In the genomic region with DNA sequence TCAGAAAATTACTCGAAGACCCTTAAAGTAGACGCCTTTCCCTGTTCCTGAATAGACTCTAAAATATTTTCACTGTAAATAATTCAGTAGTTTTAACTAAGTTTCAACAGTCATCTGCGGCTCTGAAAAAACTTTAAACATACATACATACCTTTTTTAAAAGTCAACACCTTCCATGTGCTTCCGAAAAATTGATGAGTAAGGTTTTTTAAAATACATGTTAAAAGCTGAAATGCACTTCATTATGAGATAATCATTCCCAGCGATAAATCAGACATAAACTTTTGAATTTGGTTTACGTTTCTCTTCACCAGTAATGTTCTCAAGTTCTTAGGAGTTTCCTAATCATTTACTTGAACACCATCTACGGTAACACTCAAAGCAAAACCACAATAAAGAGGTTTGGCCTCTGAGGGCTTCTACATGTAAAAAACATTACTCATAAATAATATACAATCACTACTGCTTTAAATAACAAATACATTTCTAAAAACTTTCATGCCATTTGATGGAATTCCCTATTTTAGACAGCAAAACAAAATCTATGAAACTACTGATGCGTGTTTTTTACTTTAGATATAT, we compare ENCODE assay signal across 8 cellular contexts.
A peak's percentile ranks its signal among the peaks of the same experiment; 100 is the strongest.
DNase-seq lines count a peak whose midpoint lies in the region; ATAC-seq and TF ChIP-seq lines count a peak whose summit lies in the region.

No MANE protein-coding gene starts in this region.

- H3K36me3 Mint-ChIP-seq in activated naive CD4-positive, alpha-beta T cell treated with anti-CD3 and anti-CD28 coated beads, Interleukin-2, amount 10 ng/mL, durations not matched to agents 7 days and 5 days = peaks cover 48% of the 10 kb centered on the region

- DNase-seq in activated naive CD4-positive, alpha-beta T cell treated with anti-CD3 and anti-CD28 coated beads, Interleukin-2, amount 10 ng/mL, durations not matched to agents 7 days and 5 days = no peak
- no peak for DNase-seq in activated naive CD4-positive, alpha-beta T cell treated with Interleukin-2 at 50 U/mL for 16 hours
- DNase-seq in glomerular visceral epithelial cell (ENCODE audit: extremely low spot score) (peak; percentile 21), superior temporal gyrus (ENCODE audit: extremely low spot score) (peak; percentile 27), HPDE6-E6E7 (ENCODE audit: extremely low spot score) (no peak)

- peak overlapping the region; percentile 100 for H3K4me3 Mint-ChIP-seq in activated naive CD4-positive, alpha-beta T cell treated with anti-CD3 and anti-CD28 coated beads, Interleukin-2, amount 10 ng/mL, durations not matched to agents 7 days and 5 days

- H3K27me3 Mint-ChIP-seq in activated naive CD4-positive, alpha-beta T cell treated with anti-CD3 and anti-CD28 coated beads, Interleukin-2, amount 10 ng/mL, durations not matched to agents 7 days and 5 days = peaks cover 13% of the 10 kb centered on the region

- H3K9me3 Mint-ChIP-seq in activated naive CD4-positive, alpha-beta T cell treated with anti-CD3 and anti-CD28 coated beads, Interleukin-2, amount 10 ng/mL, durations not matched to agents 7 days and 5 days = no peaks in the 10 kb centered on the region

- H3K27ac ChIP-seq in VCaP = peak overlapping the region; percentile 94

- ATAC-seq in HG03442 (IDR thresholded peaks at IDR 0.05; ENCODE audit: unreplicated experiment) (no peak), HG03025 (IDR thresholded peaks at IDR 0.05; ENCODE audit: low FRiP score, unreplicated experiment) (no peak)

- H3K4me1 Mint-ChIP-seq in activated naive CD4-positive, alpha-beta T cell treated with anti-CD3 and anti-CD28 coated beads, Interleukin-2, amount 10 ng/mL, durations not matched to agents 7 days and 5 days = peaks cover 67% of the 10 kb centered on the region

- CTCF ChIA-PET in activated naive CD4-positive, alpha-beta T cell treated with anti-CD3 and anti-CD28 coated beads, Interleukin-2, amount 10 ng/mL, durations not matched to agents 7 days and 5 days (lab: Charles Lee) = interaction anchor here (1.1 kb wide), 1 partner anchor 377 kb away, joined by 3 read pairs; no protein-coding TSS in a partner anchor

- peak overlapping the region; percentile 21 for H3K27ac Mint-ChIP-seq in activated naive CD4-positive, alpha-beta T cell treated with anti-CD3 and anti-CD28 coated beads, Interleukin-2, amount 10 ng/mL, durations not matched to agents 7 days and 5 days

- TF ChIP-seq CTCF in VCaP (conservative IDR thresholded peaks at IDR 0.05) = no peak

Comparison
In these comparisons a context has a peak if more than half of its experiments do, and no peak if none do; other contexts are left out.
1. DNase-seq: peak in glomerular visceral epithelial cell (single experiment) and superior temporal gyrus (single experiment); none in activated naive CD4-positive, alpha-beta T cell treated with anti-CD3 and anti-CD28 coated beads, Interleukin-2, amount 10 ng/mL, durations not matched to agents 7 days and 5 days (single experiment), activated naive CD4-positive, alpha-beta T cell treated with Interleukin-2 at 50 U/mL for 16 hours (single experiment) and HPDE6-E6E7 (single experiment).